In the genomic region with DNA sequence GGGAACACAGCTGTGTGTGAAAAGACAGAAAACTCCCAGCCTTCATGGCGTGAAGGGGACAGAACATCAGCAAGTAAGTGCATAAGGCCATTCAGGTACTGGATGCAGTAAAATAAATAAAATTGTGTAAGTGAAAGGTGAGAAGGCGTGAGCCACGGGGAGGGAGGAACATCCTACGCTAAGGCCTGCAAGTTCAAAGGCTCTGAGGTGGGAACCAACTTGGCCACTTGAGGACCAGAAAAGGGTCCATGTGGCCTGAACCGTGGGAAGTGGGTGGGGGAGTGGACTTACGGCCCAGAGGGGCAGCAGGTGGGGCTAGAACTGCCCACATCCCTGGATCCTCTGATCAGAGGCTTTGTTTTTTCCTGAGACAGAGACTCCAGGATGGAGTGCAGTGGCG, we compare ENCODE assay signal across 7 cellular contexts. TPM values are rescaled to one million over a fixed set of nuclear protein-coding genes. Genes with fewer than 3 reads are reported as not detected.
A peak's percentile ranks its signal among the peaks of the same experiment; 100 is the strongest.
DNase-seq lines count a peak whose midpoint lies in the region; ATAC-seq and TF ChIP-seq lines count a peak whose summit lies in the region.
"Had no signal": no experiment of that assay in that cellular context is flagged by ENCODE, and none has a peak within 500 bp of the region (broad histone marks: within the 10 kb centered on the region; RNA-seq: fewer than 3 reads in every experiment).

No MANE protein-coding gene starts in this region.

- in situ Hi-C loops in transverse colon (cut with MboI; ENCODE audit: low pct_ligation_motif_present in 1 of 4, low pct_unique_long_range_greater_than_20kb in 1 of 4, low sequenced_read_pairs in 3 of 4), result loop anchor here in 1 of 4 donors (25.0 kb wide), 1 partner anchor 330 kb away; no protein-coding TSS in a partner anchor

- 50 to 57% methylated on average over 1 to 7 of the region's 7 CpGs for WGBS in transverse colon (ENCODE audit: low coverage in 1 of 2), 2 donors

- peak overlapping the region; percentile 50 for H3K27ac Mint-ChIP-seq in activated naive CD8-positive, alpha-beta T cell
- no peak overlapping the region for H3K27ac Mint-ChIP-seq in activated naive CD8-positive, alpha-beta T cell treated with anti-CD3 and anti-CD28 coated beads, Interleukin-2, amount 50 U/mL, for 24 hours
- no peak overlapping the region for H3K27ac Mint-ChIP-seq in glutamatergic neuron (ENCODE audit: unreplicated experiment)

- no peaks in the 10 kb centered on the region for H3K36me3 Mint-ChIP-seq in activated naive CD8-positive, alpha-beta T cell
- H3K36me3 Mint-ChIP-seq in activated naive CD8-positive, alpha-beta T cell treated with anti-CD3 and anti-CD28 coated beads, Interleukin-2, amount 50 U/mL, for 24 hours (ENCODE audit: low read depth), result no peaks in the 10 kb centered on the region
- H3K36me3 Mint-ChIP-seq in glutamatergic neuron (ENCODE audit: unreplicated experiment), result no peaks in the 10 kb centered on the region

- H3K4me1 Mint-ChIP-seq in activated naive CD8-positive, alpha-beta T cell (ENCODE audit: low read depth), result peaks cover 9% of the 10 kb centered on the region
- peaks cover 4% of the 10 kb centered on the region for H3K4me1 Mint-ChIP-seq in activated naive CD8-positive, alpha-beta T cell treated with anti-CD3 and anti-CD28 coated beads, Interleukin-2, amount 50 U/mL, for 24 hours
- peaks cover 4% of the 10 kb centered on the region for H3K4me1 Mint-ChIP-seq in glutamatergic neuron (ENCODE audit: low read depth, unreplicated experiment)

- no peaks in the 10 kb centered on the region for H3K27me3 Mint-ChIP-seq in activated naive CD8-positive, alpha-beta T cell
- no peaks in the 10 kb centered on the region for H3K27me3 Mint-ChIP-seq in activated naive CD8-positive, alpha-beta T cell treated with anti-CD3 and anti-CD28 coated beads, Interleukin-2, amount 50 U/mL, for 24 hours
- H3K27me3 Mint-ChIP-seq in glutamatergic neuron (ENCODE audit: unreplicated experiment), result peaks cover 8% of the 10 kb centered on the region
- H3K27me3 Mint-ChIP-seq: effector memory CD8-positive, alpha-beta T cell had no signal

- DNase-seq in activated naive CD8-positive, alpha-beta T cell treated with anti-CD3 and anti-CD28 coated beads, Interleukin-2, amount 50 U/mL, for 24 hours, result no peak
- DNase-seq in glutamatergic neuron (no peak), transverse colon (no peak), 8988T (no peak)

- no peaks in the 10 kb centered on the region for H3K9me3 Mint-ChIP-seq in activated naive CD8-positive, alpha-beta T cell (ENCODE audit: low read depth)
- no peaks in the 10 kb centered on the region for H3K9me3 Mint-ChIP-seq in activated naive CD8-positive, alpha-beta T cell treated with anti-CD3 and anti-CD28 coated beads, Interleukin-2, amount 50 U/mL, for 24 hours
- H3K9me3 Mint-ChIP-seq in glutamatergic neuron (ENCODE audit: unreplicated experiment), result no peaks in the 10 kb centered on the region
- H3K9me3 Mint-ChIP-seq: effector memory CD8-positive, alpha-beta T cell had no signal

- no peak overlapping the region for H3K4me3 ChIP-seq in transverse colon

- no peak for TF ChIP-seq EP300 in transverse colon (IDR thresholded peaks at IDR 0.05; ENCODE audit: low read depth)

- H3K4me1 ChIP-seq in transverse colon, result peaks cover 9 to 55% (median 25%) of the 10 kb centered on the region in 4 donors

- peak overlapping the region in 3 of 4 donors; percentile 40 to 67 (median 64) for H3K27ac ChIP-seq in transverse colon

- H3K9me3 ChIP-seq in transverse colon, result no peaks in the 10 kb centered on the region

- intact Hi-C loops in transverse colon (cut with DNase I; ENCODE audit: low total_unique reads), result no loop called here

- no peaks in the 10 kb centered on the region for H3K27me3 ChIP-seq in transverse colon

- no peaks in the 10 kb centered on the region for H3K36me3 ChIP-seq in transverse colon

- TF ChIP-seq CTCF in glutamatergic neuron (IDR thresholded peaks at IDR 0.05; ENCODE audit: partially characterized antibody, unreplicated experiment), result no peak
- no peak for TF ChIP-seq CTCF in transverse colon (IDR thresholded peaks at IDR 0.05)

- no peak for ATAC-seq in activated naive CD8-positive, alpha-beta T cell treated with anti-CD3 and anti-CD28 coated beads, Interleukin-2, amount 50 U/mL, for 24 hours
- no peak for ATAC-seq in GM19397 (IDR thresholded peaks at IDR 0.05; ENCODE audit: unreplicated experiment)

- TF ChIP-seq POLR2A in transverse colon (IDR thresholded peaks at IDR 0.05), result no peak

- H3K4me3 Mint-ChIP-seq in activated naive CD8-positive, alpha-beta T cell, result peak overlapping the region; percentile 55
- no peak overlapping the region for H3K4me3 Mint-ChIP-seq in activated naive CD8-positive, alpha-beta T cell treated with anti-CD3 and anti-CD28 coated beads, Interleukin-2, amount 50 U/mL, for 24 hours
- peak overlapping the region; percentile 60 for H3K4me3 Mint-ChIP-seq in glutamatergic neuron (ENCODE audit: unreplicated experiment)

RNA-seq across cellular contexts. Expression of gene ABCB9, which starts 0.9 kb away (rescaled TPM):
- 8.8 TPM for total RNA-seq in glutamatergic neuron (ENCODE audit: unreplicated experiment)
- 10 to 100 TPM in 1 of 4 donors, 1 to 10 TPM in 2, under 1 TPM in 1; 0.40 to 15.3 (median 9.2) TPM for total RNA-seq in transverse colon

RNA-seq across cellular contexts. Expression of gene OGFOD2, which starts 7.9 kb away (rescaled TPM):
- total RNA-seq in glutamatergic neuron (ENCODE audit: unreplicated experiment), result 15.3 TPM
- total RNA-seq in transverse colon, result 10 to 100 TPM; 12.0 to 36.0 (median 18.4) TPM

RNA-seq across cellular contexts. Expression of gene ARL6IP4, which starts 13.3 kb away (rescaled TPM):
- 122 TPM for total RNA-seq in glutamatergic neuron (ENCODE audit: unreplicated experiment)
- 100 to 1,000 TPM in 3 of 4 donors, 10 to 100 TPM in 1; 77.4 to 225 (median 184) TPM for total RNA-seq in transverse colon
